Comparison of ENCODE assay signal across 16 cellular contexts in the genomic region with DNA sequence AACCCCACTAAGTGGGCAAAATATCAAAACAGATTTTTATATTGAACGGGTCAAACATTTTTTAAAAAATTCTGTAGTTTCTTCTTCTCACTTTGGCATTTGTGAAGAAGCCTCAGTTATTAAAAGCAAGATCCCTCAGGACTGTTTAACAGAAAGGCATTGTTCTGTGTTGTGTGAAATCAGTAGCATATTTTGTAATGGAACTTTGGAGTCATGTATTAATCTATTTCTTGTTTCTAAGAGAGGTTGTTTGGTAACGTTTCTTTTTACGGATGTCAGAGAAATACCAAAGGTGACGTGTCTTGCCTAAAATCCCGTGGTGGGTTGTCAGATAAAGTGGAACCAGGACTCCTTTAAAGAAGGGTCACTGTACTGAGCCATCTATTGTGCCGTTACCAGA.
"Had no signal": no experiment of that assay in that cellular context is flagged by ENCODE, and none has a peak within 500 bp of the region (broad histone marks: within the 10 kb centered on the region; RNA-seq: fewer than 3 reads in every experiment).

No MANE protein-coding gene starts in this region.

- H3K4me1 Mint-ChIP-seq: mesothelial cell of epicardium had no signal

- DNase-seq: dermis blood vessel endothelial cell; effector CD4-positive, alpha-beta T cell; effector memory CD4-positive, alpha-beta T cell; foreskin keratinocyte; gastrocnemius medialis; glutamatergic neuron; heart right ventricle; hippocampal formation; left cardiac atrium; left lung; left ventricle myocardium superior; lower lobe of right lung; mesenchymal stem cell; mucosa of descending colon; naive B cell had no signal

- H3K27ac Mint-ChIP-seq: mesothelial cell of epicardium, naive B cell had no signal

- H3K4me3 Mint-ChIP-seq: mesothelial cell of epicardium, naive B cell had no signal

- ATAC-seq: foreskin keratinocyte, gastrocnemius medialis, heart right ventricle, left cardiac atrium, left lung, left ventricle myocardium superior, lower lobe of right lung, mucosa of descending colon had no signal
